24 cellular contexts compared by ENCODE assay signal in genomic region chr15:68112711-68113110, GRCh38. TPM values are rescaled to one million over a fixed set of nuclear protein-coding genes. Genes with fewer than 3 reads are reported as not detected.
DNase-seq lines count a peak whose midpoint lies in the region; ATAC-seq, FAIRE-seq and TF ChIP-seq lines count a peak whose summit lies in the region.
"Had no signal": no experiment of that assay in that cellular context is flagged by ENCODE, and none has a peak within 500 bp of the region (broad histone marks: within the 10 kb centered on the region; RNA-seq: fewer than 3 reads in every experiment).

No MANE protein-coding gene starts in this region.

- H3K79me2 ChIP-seq in Loucy (ENCODE audit: insufficient read depth, low read length) (peaks cover 97% of the 10 kb centered on the region), K562 (ENCODE audit: control insufficient read depth, insufficient read depth, low read length) (peaks cover 86% of the 10 kb centered on the region), osteoblast (ENCODE audit: insufficient read depth, low read length) (peaks cover 79% of the 10 kb centered on the region)

- no peak for TF ChIP-seq RAD21 in K562 (CRISPR knock-in tag; conservative IDR thresholded peaks at IDR 0.05 in 1 of 2, IDR thresholded peaks at IDR 0.05 in 1 of 2)

- no TSS peak for BruUV-seq in K562 (replicated peaks; lab: Mats Ljungman, UMichigan)

- H3K9me3 ChIP-seq in Loucy (ENCODE audit: insufficient read depth, low read depth, low read length) (no peaks in the 10 kb centered on the region), K562 (replicated peaks; ENCODE audit: control insufficient read depth, insufficient read depth, low read depth, low read length) (no peaks in the 10 kb centered on the region), osteoblast (ENCODE audit: low read depth, low read length) (no peaks in the 10 kb centered on the region), vagina (no peaks in the 10 kb centered on the region)
- H3K9me3 ChIP-seq: colonic mucosa, esophagus squamous epithelium, pancreas, stomach, tibial nerve had no signal

- CTCF ChIA-PET in K562 (lab: Yijun Ruan, JAX; ENCODE audit: low intra/inter-chr PET ratio) = no interaction called here

- TF ChIP-seq POLR2A in K562 (conservative IDR thresholded peaks at IDR 0.05) = no peak
- no peak for TF ChIP-seq POLR2A in vagina (IDR thresholded peaks at IDR 0.05)

- H3K9me1 ChIP-seq in K562 (ENCODE audit: control insufficient read depth, insufficient read depth, low read length) = no peaks in the 10 kb centered on the region

- no peak overlapping the region for H2AFZ ChIP-seq in Loucy (ENCODE audit: low read length)
- H2AFZ ChIP-seq in K562 (ENCODE audit: low read depth, low read length) = no peak overlapping the region
- no peak overlapping the region for H2AFZ ChIP-seq in osteoblast (ENCODE audit: low read length)

- TF ChIP-seq EP300 in K562 (IDR thresholded peaks at IDR 0.05; ENCODE audit: low read length) = no peak

- intact Hi-C loops in K562 (cut with micrococcal nuclease) (no loop called here), vagina (cut with DNase I) (no loop called here)

- WGBS in K562 (ENCODE audit: insufficient coverage, low coverage, missing lambda C conversion rate) = 39% methylated on average over 2 of the region's 2 CpGs

- H3K4me3 ChIP-seq in Loucy (ENCODE audit: low read length, poor library complexity, severe bottlenecking) (peak overlapping the region; percentile 70), K562 (no peak overlapping the region), osteoblast (ENCODE audit: insufficient read depth, low read length) (no peak overlapping the region), vagina (no peak overlapping the region)
- H3K4me3 ChIP-seq: colonic mucosa, esophagus squamous epithelium, pancreas, stomach, tibial nerve had no signal

- no peak for ATAC-seq in K562
- ATAC-seq: effector memory CD8-positive, alpha-beta T cell had no signal

- H3K4me2 ChIP-seq in Loucy (ENCODE audit: low read depth, low read length, poor library complexity, severe bottlenecking) (peak overlapping the region; percentile 72), K562 (ENCODE audit: insufficient read depth, low read length) (no peak overlapping the region), osteoblast (ENCODE audit: insufficient read depth, low read length) (peak overlapping the region; percentile 7)

- no peak for FAIRE-seq in K562 (lab: Jason Lieb, UNC)
- FAIRE-seq: GM18507, pancreas had no signal

- peaks cover 30% of the 10 kb centered on the region for H3K4me1 ChIP-seq in Loucy (ENCODE audit: insufficient read depth, low read length, poor library complexity, severe bottlenecking)
- no peaks in the 10 kb centered on the region; a peak in 2 of 5 replicates for H3K4me1 ChIP-seq in K562 (replicated peaks in 1 of 2; ENCODE audit: control insufficient read depth in 2 of 2, insufficient read depth in 2 of 2, low read length in 2 of 2)
- peaks cover 22% of the 10 kb centered on the region for H3K4me1 ChIP-seq in osteoblast (ENCODE audit: insufficient read depth, low read length)
- H3K4me1 ChIP-seq in vagina = peaks cover 35% of the 10 kb centered on the region

- in situ Hi-C loops in K562 (cut with MboI) = no loop called here

- no peaks in the 10 kb centered on the region for H3K9me2 ChIP-seq in Loucy (replicated peaks; ENCODE audit: low read depth, low read length)

- H3F3A ChIP-seq in Loucy (ENCODE audit: low read depth) = no peaks in the 10 kb centered on the region

- H3K9ac ChIP-seq in Loucy (ENCODE audit: low read depth, low read length, poor library complexity, severe bottlenecking) (no peak overlapping the region), K562 (ENCODE audit: insufficient read depth in 1 of 2, low read depth in 2 of 2, low read length in 2 of 2) (no peak overlapping the region)

- H3K36me3 ChIP-seq in Loucy (ENCODE audit: insufficient read depth, low read length) (peaks cover 5% of the 10 kb centered on the region), K562 (ENCODE audit: control insufficient read depth, insufficient read depth, low read length) (no peaks in the 10 kb centered on the region), osteoblast (ENCODE audit: insufficient read depth, low read length) (no peaks in the 10 kb centered on the region), vagina (no peaks in the 10 kb centered on the region)
- H3K36me3 ChIP-seq: colonic mucosa, esophagus squamous epithelium, pancreas, stomach, tibial nerve had no signal

- no peak for TF ChIP-seq CTCF in Loucy (conservative IDR thresholded peaks at IDR 0.05; ENCODE audit: low read length)
- TF ChIP-seq CTCF in K562 (IDR thresholded peaks at IDR 0.05 in 2 of 3, conservative IDR thresholded peaks at IDR 0.05 in 1 of 3; ENCODE audit: insufficient read depth in 2 of 3, low read depth in 1 of 3, low read length in 3 of 3) = no peak
- TF ChIP-seq CTCF in osteoblast (IDR thresholded peaks at IDR 0.05; ENCODE audit: extremely low read depth, low read depth, low read length) = no peak
- no peak for TF ChIP-seq CTCF in vagina (IDR thresholded peaks at IDR 0.05)

- H4K20me1 ChIP-seq in Loucy (ENCODE audit: insufficient read depth, low read length, poor library complexity, severe bottlenecking) (peaks cover 33% of the 10 kb centered on the region), K562 (replicated peaks; ENCODE audit: control insufficient read depth, insufficient read depth, low read length) (no peaks in the 10 kb centered on the region; the same call in 1 of the 2 replicates), osteoblast (ENCODE audit: insufficient read depth, low read length) (peaks cover 18% of the 10 kb centered on the region)

- POLR2A ChIA-PET in K562 (lab: Yijun Ruan, JAX) = interaction anchor here (1.3 to 1.5 kb wide), 2 partner anchors 9 to 30 kb away, joined by 5 to 6 read pairs; no protein-coding TSS in a partner anchor

- no peak overlapping the region for H3K27ac ChIP-seq in K562 (ENCODE audit: extremely low read depth, low read depth, low read length)
- peak overlapping the region; percentile 0 for H3K27ac ChIP-seq in osteoblast (ENCODE audit: low read depth, low read length)
- no peak overlapping the region for H3K27ac ChIP-seq in vagina
- H3K27ac ChIP-seq: colonic mucosa had no signal

- DNase-seq in EH (ENCODE audit: low read depth) (peak; percentile 19), K562 (ENCODE audit: extremely low read depth in 1 of 4, low spot score in 3 of 4) (no peak), osteoblast (ENCODE audit: insufficient read length, low spot score, missing footprints) (no peak), NCI-H1436 treated with DMSO at 0.1 percent for 48 hours (lab: John Stamatoyannopoulos, UW) (no peak), vagina (ENCODE audit: extremely low spot score in 2 of 2) (no peak)
- DNase-seq in activated CD4-positive, alpha-beta T cell treated with anti-CD3 and anti-CD28 coated beads, Interleukin-2, amount 50 U/mL, for 1 hour = no peak
- DNase-seq: activated CD4-positive, alpha-beta T cell treated with anti-CD3 and anti-CD28 coated beads for 48 hours; colonic mucosa; effector memory CD8-positive, alpha-beta T cell; esophagus squamous epithelium; KG1; kidney glomerular epithelial cell; naive B cell; NCI-H1092; NCI-H2029; NCI-H345; pancreas; PC-3; right cardiac atrium; SHP77; stomach had no signal

- no peaks in the 10 kb centered on the region for H3K27me3 ChIP-seq in Loucy (ENCODE audit: insufficient read depth, low read length, poor library complexity, severe bottlenecking)
- H3K27me3 ChIP-seq in K562 (ENCODE audit: control insufficient read depth in 2 of 2, insufficient read depth in 2 of 2, low read length in 2 of 2) = no peaks in the 10 kb centered on the region
- H3K27me3 ChIP-seq in osteoblast (ENCODE audit: insufficient read depth, low read length) = no peaks in the 10 kb centered on the region
- H3K27me3 ChIP-seq in vagina = no peaks in the 10 kb centered on the region
- H3K27me3 ChIP-seq: colonic mucosa, esophagus squamous epithelium, pancreas, stomach, tibial nerve had no signal

TF ChIP-seq in K562, 482 proteins besides CTCF, POLR2A, EP300 and RAD21:
- TF ChIP-seq HNRNPK (IDR thresholded peaks at IDR 0.05; ENCODE audit: low read depth, low read length, poor library complexity, severe bottlenecking) (no peak), EGR1 (conservative IDR thresholded peaks at IDR 0.05) (0 out of 2 replicates have a peak, but pooled peaks have one; percentile 9)

RNA-seq across cellular contexts. Expression of gene PIAS1, which starts 58.6 kb away (rescaled TPM):
- total RNA-seq in K562 (2011; cell fraction: chromatin; rRNA removed; ENCODE audit: low replicate concordance) = 87.2 and 162 TPM in 2 replicates
- total RNA-seq in K562 (2011; cell fraction: nucleolus; rRNA removed) = 37.2 and 53.8 TPM in 2 replicates
- 68.6 and 73.0 TPM in 2 replicates for total RNA-seq in K562 (2011; cell fraction: nucleoplasm; rRNA removed)
- total RNA-seq in K562 (2014; rRNA removed) (19.6 and 25.4 TPM in 2 replicates), K562 (2014; rRNA removed; fragmentation: Illumina TruSeq; extraction: Trizol) (28.5 and 37.5 TPM in 2 replicates), K562 (2015; rRNA removed; fragmentation: Illumina TruSeq; extraction: Trizol) (30.4 and 31.0 TPM in 2 replicates), K562 (2021) (25.4 and 25.7 TPM in 2 replicates), osteoblast (23.6 and 29.0 TPM in 2 replicates), vagina (88.1 TPM)
- polyA plus RNA-seq in K562 (2011; rRNA removed) (47.6 and 54.0 TPM in 2 replicates), K562 (2014; fragmentation: Illumina TruSeq; extraction: Trizol) (49.3 and 59.1 TPM in 2 replicates), K562 (2014; fragmentation: Nextera tagmentation; extraction: Ambion mirVana) (10 to 100 TPM; 19.4 to 41.4 TPM), K562 (2014; rRNA removed) (18.0 and 22.9 TPM in 2 replicates)
- 49.6 and 51.8 TPM in 2 replicates for polyA plus RNA-seq in K562 (2011; cell fraction: cytosol; rRNA removed)
- 46.2 and 52.5 TPM in 2 replicates for polyA plus RNA-seq in K562 (2011; cell fraction: nucleus; rRNA removed)
- 28.4 and 34.6 TPM in 2 replicates for polyA plus RNA-seq in K562 (2012)
- 87.9 and 90.2 TPM in 2 replicates for polyA minus RNA-seq in K562 (2011; rRNA and poly(A)+ RNA removed)
- polyA minus RNA-seq in K562 (2011; cell fraction: cytosol; rRNA and poly(A)+ RNA removed) = 24.9 and 37.7 TPM in 2 replicates
- polyA minus RNA-seq in K562 (2011; cell fraction: nucleus; rRNA and poly(A)+ RNA removed) = 51.4 and 99.6 TPM in 2 replicates
